Comparison of ENCODE assay signal across 27 cellular contexts in the genomic region with DNA sequence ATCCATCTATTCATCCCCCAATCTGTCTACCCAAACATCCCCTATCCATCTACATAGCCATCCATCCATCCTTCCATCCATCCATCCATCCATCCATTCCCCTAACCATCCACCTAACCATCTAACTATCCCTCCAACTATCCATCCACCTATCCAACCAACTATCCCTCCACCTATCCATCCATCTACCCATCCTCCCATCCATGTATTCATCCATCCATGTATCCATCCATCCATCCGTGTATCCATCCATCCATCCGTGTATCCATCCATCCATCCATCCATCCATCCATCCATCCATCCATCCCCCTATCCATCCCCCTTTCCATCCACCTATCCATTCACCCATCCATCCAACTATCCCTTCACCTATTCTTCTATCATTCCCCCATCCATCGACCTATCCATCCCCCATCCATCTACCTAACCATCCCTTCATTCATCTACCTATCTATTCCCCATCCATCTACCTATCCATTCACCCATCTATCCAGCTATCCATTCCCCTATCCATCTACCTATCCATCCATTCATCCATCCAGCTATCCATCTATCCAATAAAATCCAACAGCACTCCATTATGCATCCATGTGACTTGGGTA.
DNase-seq lines count a peak whose midpoint lies in the region; ATAC-seq, FAIRE-seq and TF ChIP-seq lines count a peak whose summit lies in the region.
"Had no signal": no experiment of that assay in that cellular context is flagged by ENCODE, and none has a peak within 500 bp of the region (broad histone marks: within the 10 kb centered on the region; RNA-seq: fewer than 3 reads in every experiment).

No MANE protein-coding gene starts in this region.

- POLR2A ChIA-PET in HEK293 (lab: Yijun Ruan, JAX) (no interaction called here), H1 (lab: Charles Lee; ENCODE audit: partially characterized antibody) (no interaction called here)

- no peak overlapping the region for H3K27ac ChIP-seq in HEK293 (ENCODE audit: extremely low read depth, low read depth, low read length)
- no peak overlapping the region for H3K27ac ChIP-seq in H1 (ENCODE audit: low read depth, low read length)
- no peak overlapping the region for H3K27ac ChIP-seq in mammary epithelial cell (ENCODE audit: insufficient read depth, low read depth, low read length)
- H3K27ac ChIP-seq: BLaER1 had no signal

- no peaks in the 10 kb centered on the region for H3K27me3 Mint-ChIP-seq in naive B cell
- no peaks in the 10 kb centered on the region for H3K27me3 Mint-ChIP-seq in activated naive CD8-positive, alpha-beta T cell treated with anti-CD3 and anti-CD28 coated beads for 36 hours
- H3K27me3 Mint-ChIP-seq: CD4-positive, alpha-beta memory T cell; CD4-positive, CD25-positive, alpha-beta regulatory T cell; CD8-positive, alpha-beta memory T cell had no signal

- peak overlapping the region in 4 of 6 donors; percentile 10 to 45 (median 12) for H3K27ac Mint-ChIP-seq in naive B cell
- H3K27ac Mint-ChIP-seq in activated naive CD8-positive, alpha-beta T cell treated with anti-CD3 and anti-CD28 coated beads for 36 hours: no peak overlapping the region
- H3K27ac Mint-ChIP-seq: CD14-positive monocyte; CD4-positive, alpha-beta memory T cell; CD8-positive, alpha-beta memory T cell had no signal

- BruUV-seq in mammary epithelial cell (replicated peaks; lab: Mats Ljungman, UMichigan): no TSS peak

- WGBS in H1 (ENCODE audit: extremely low coverage in 1 of 2, insufficient coverage in 1 of 2, insufficient read length in 1 of 2, insufficient replicate concordance in 2 of 2, low coverage in 1 of 2, low lambda C conversion rate in 2 of 2, missing lambda C conversion rate in 1 of 2), 2 experiments: 83 to 100% methylated on average over 1 to 3 of the region's 3 CpGs
- WGBS in mammary epithelial cell (ENCODE audit: low coverage, missing lambda C conversion rate): 97% methylated on average over 3 of the region's 3 CpGs

- H3K79me1 ChIP-seq in H1 (ENCODE audit: low read depth, low read length): no peaks in the 10 kb centered on the region

- no peak for TF ChIP-seq POLR2A in H1 (IDR thresholded peaks at IDR 0.05; ENCODE audit: control extremely low read depth in 1 of 2, low read depth in 2 of 2, low read length in 2 of 2)

- H3K23ac ChIP-seq in H1 (ENCODE audit: insufficient read length): no peak overlapping the region

- H3K79me2 ChIP-seq in H1 (ENCODE audit: control insufficient read depth in 1 of 2, insufficient read depth in 2 of 2, low read length in 2 of 2) (no peaks in the 10 kb centered on the region), mammary epithelial cell (ENCODE audit: insufficient read depth, low read length) (no peaks in the 10 kb centered on the region)

- no peak overlapping the region for H2BK15ac ChIP-seq in H1 (ENCODE audit: low read length)

- H2AFZ ChIP-seq in H1 (ENCODE audit: low read length) (no peak overlapping the region), mammary epithelial cell (ENCODE audit: low read depth, low read length) (no peak overlapping the region)

- H3K4me1 Mint-ChIP-seq in naive B cell: peaks cover 35 to 59% (median 46%) of the 10 kb centered on the region in 3 donors
- H3K4me1 Mint-ChIP-seq in activated naive CD8-positive, alpha-beta T cell treated with anti-CD3 and anti-CD28 coated beads for 36 hours: no peaks in the 10 kb centered on the region
- H3K4me1 Mint-ChIP-seq: CD14-positive monocyte; CD4-positive, alpha-beta memory T cell; CD8-positive, alpha-beta memory T cell had no signal

- H2BK12ac ChIP-seq in H1 (ENCODE audit: low read depth, low read length): no peak overlapping the region

- no peak overlapping the region for H2BK20ac ChIP-seq in H1 (ENCODE audit: low read length)

- H3K14ac ChIP-seq in H1 (ENCODE audit: insufficient read length): no peak overlapping the region

- H3K4ac ChIP-seq in H1 (replicated peaks; ENCODE audit: insufficient read length, low read depth, low read length): no peak overlapping the region

- no peak for TF ChIP-seq RAD21 in H1 (IDR thresholded peaks at IDR 0.05 in 1 of 2, conservative IDR thresholded peaks at IDR 0.05 in 1 of 2; ENCODE audit: low read depth in 2 of 2, low read length in 2 of 2)

- dilution Hi-C loops in mammary epithelial cell (cut with HindIII; ENCODE audit: low sequenced_read_pairs): no loop called here

- H3K4me3 ChIP-seq in HEK293 (ENCODE audit: low read depth, low read length) (no peak overlapping the region), H1 (ENCODE audit: extremely low read depth in 1 of 4, insufficient read depth in 2 of 4, low read depth in 3 of 4, low read length in 4 of 4) (no peak overlapping the region), mammary epithelial cell (replicated peaks in 1 of 3; ENCODE audit: insufficient read depth in 1 of 3, low read depth in 2 of 3, low read length in 3 of 3) (no peak overlapping the region)
- H3K4me3 ChIP-seq: BLaER1, GM12878 had no signal

- no peak overlapping the region for H3K18ac ChIP-seq in H1 (ENCODE audit: extremely low read depth, low read length)

- intact Hi-C loops in mammary epithelial cell (cut with micrococcal nuclease): no loop called here

- no peak overlapping the region for H4K91ac ChIP-seq in H1 (replicated peaks; ENCODE audit: insufficient read length, low read length)

- H3K4me1 ChIP-seq in HEK293 (ENCODE audit: control insufficient read depth, insufficient read depth, low read length) (no peaks in the 10 kb centered on the region), H1 (replicated peaks in 1 of 4; ENCODE audit: control insufficient read depth in 3 of 4, insufficient read depth in 4 of 4, low read length in 3 of 4) (peaks cover 0 to 10% (median 2%) of the 10 kb centered on the region in 4 experiments; a peak in 3 of 7 replicates), mammary epithelial cell (ENCODE audit: insufficient read depth, low read length) (no peaks in the 10 kb centered on the region)

- no peak overlapping the region for H2AK5ac ChIP-seq in H1 (ENCODE audit: low read depth, low read length)

- H3K27me3 ChIP-seq in H1 (replicated peaks in 1 of 4; ENCODE audit: control insufficient read depth in 3 of 4, extremely low read depth in 1 of 4, insufficient read depth in 3 of 4, low read length in 3 of 4): no peaks in the 10 kb centered on the region
- H3K27me3 ChIP-seq in mammary epithelial cell (ENCODE audit: insufficient read depth, low read length): no peaks in the 10 kb centered on the region
- H3K27me3 ChIP-seq: BE2C, BLaER1 had no signal

- no peak for DNase-seq in H1 (ENCODE audit: low read depth in 1 of 2, low spot score in 2 of 2)
- no peak for DNase-seq in naive B cell
- DNase-seq in activated naive CD8-positive, alpha-beta T cell treated with anti-CD3 and anti-CD28 coated beads for 36 hours: no peak
- DNase-seq in mammary epithelial cell: no peak
- DNase-seq: 8988T; ACHN; BE2C; C1 segment of cervical spinal cord; CD4-positive, alpha-beta memory T cell; CD4-positive, CD25-positive, alpha-beta regulatory T cell; CD8-positive, alpha-beta memory T cell; COR-L47; DMS 273 treated with DMSO at 0.1 percent for 48 hours; DMS153; DMS53; DMS79; DND-41; EL; GDM1 had no signal

- peaks cover 0 to 5% (median 0%) of the 10 kb centered on the region in 7 donors for H3K9me3 Mint-ChIP-seq in naive B cell
- no peaks in the 10 kb centered on the region for H3K9me3 Mint-ChIP-seq in activated naive CD8-positive, alpha-beta T cell treated with anti-CD3 and anti-CD28 coated beads for 36 hours
- H3K9me3 Mint-ChIP-seq: CD4-positive, alpha-beta memory T cell; CD8-positive, alpha-beta memory T cell had no signal

- no peaks in the 10 kb centered on the region for H4K20me1 ChIP-seq in H1 (replicated peaks in 1 of 2; ENCODE audit: control insufficient read depth in 1 of 2, insufficient read depth in 2 of 2, low read length in 2 of 2)
- no peaks in the 10 kb centered on the region for H4K20me1 ChIP-seq in mammary epithelial cell (ENCODE audit: insufficient read depth, low read length)
- H4K20me1 ChIP-seq: BLaER1 had no signal

- H3K36me3 Mint-ChIP-seq in naive B cell: peaks cover 0 to 7% of the 10 kb centered on the region in 2 donors
- H3K36me3 Mint-ChIP-seq in activated naive CD8-positive, alpha-beta T cell treated with anti-CD3 and anti-CD28 coated beads for 36 hours: peaks cover 6% of the 10 kb centered on the region

- CTCF ChIA-PET in HEK293 (lab: Yijun Ruan, JAX) (no interaction called here), H1 (lab: Charles Lee; ENCODE audit: partially characterized antibody) (no interaction called here), mammary epithelial cell (lab: Charles Lee; ENCODE audit: low non-redundant PET) (no interaction called here)

- H4K8ac ChIP-seq in H1 (ENCODE audit: extremely low read depth, insufficient read depth, low read length): no peak overlapping the region

- H3K4me3 Mint-ChIP-seq in naive B cell: peak overlapping the region in 1 of 8 donors; percentile 0
- no peak overlapping the region for H3K4me3 Mint-ChIP-seq in activated naive CD8-positive, alpha-beta T cell treated with anti-CD3 and anti-CD28 coated beads for 36 hours
- H3K4me3 Mint-ChIP-seq: CD14-positive monocyte; CD4-positive, alpha-beta memory T cell; CD4-positive, CD25-positive, alpha-beta regulatory T cell; CD8-positive, alpha-beta memory T cell had no signal

- peak overlapping the region; percentile 73 for H3K56ac ChIP-seq in H1 (replicated peaks; ENCODE audit: insufficient read length, low read depth, low read length)

- peaks cover 8% of the 10 kb centered on the region; the same call in 1 of the 2 replicates for H3K23me2 ChIP-seq in H1 (ENCODE audit: low read depth, low read length)

- in situ Hi-C loops in mammary epithelial cell (cut with MboI; ENCODE audit: low sequenced_read_pairs in 2 of 2): no loop called here

- TF ChIP-seq CTCF in HEK293 (tag by site-specific recombination; IDR thresholded peaks at IDR 0.05) (no peak), H1 (IDR thresholded peaks at IDR 0.05; ENCODE audit: control extremely low read depth in 1 of 3, insufficient read depth in 1 of 3, low read depth in 1 of 3, low read length in 3 of 3) (no peak), mammary epithelial cell (conservative IDR thresholded peaks at IDR 0.05 in 1 of 2, IDR thresholded peaks at IDR 0.05 in 1 of 2; ENCODE audit: extremely low read depth in 1 of 2, insufficient read depth in 1 of 2, low read depth in 1 of 2, low read length in 2 of 2) (no peak)

- FAIRE-seq in H1 (lab: Jason Lieb, UNC): no peak
- FAIRE-seq: A204.1, GM12878, GM12892, GM18507 had no signal

- no peak for TF ChIP-seq EP300 in H1 (IDR thresholded peaks at IDR 0.05; ENCODE audit: borderline replicate concordance in 1 of 2, low read depth in 2 of 2, low read length in 2 of 2)

- ATAC-seq in naive B cell (ENCODE audit: low read depth in 2 of 2) (no peak), GM21367 (IDR thresholded peaks at IDR 0.05; ENCODE audit: unreplicated experiment) (no peak)
- ATAC-seq: GM12878 had no signal

- no peak overlapping the region for H4K5ac ChIP-seq in H1 (ENCODE audit: insufficient read length, low read depth, low read length)

- H2BK120ac ChIP-seq in H1 (replicated peaks; ENCODE audit: low read depth, low read length): no peak overlapping the region

- H3K4me2 ChIP-seq in H1 (ENCODE audit: insufficient read depth in 1 of 2, low read depth in 2 of 2, low read length in 2 of 2) (no peak overlapping the region), mammary epithelial cell (ENCODE audit: insufficient read depth, low read depth, low read length) (no peak overlapping the region)
- H3K4me2 ChIP-seq: BLaER1 had no signal

- H3K9me3 ChIP-seq in HEK293 (ENCODE audit: control insufficient read depth, insufficient read depth, low read depth, low read length) (no peaks in the 10 kb centered on the region), H1 (ENCODE audit: insufficient read depth in 2 of 2, low read depth in 1 of 2, low read length in 1 of 2) (no peaks in the 10 kb centered on the region), mammary epithelial cell (replicated peaks; ENCODE audit: insufficient read depth, low read length) (no peaks in the 10 kb centered on the region)
- H3K9me3 ChIP-seq: BE2C, BLaER1 had no signal

- H3K36me3 ChIP-seq in HEK293 (ENCODE audit: control insufficient read depth in 2 of 2, insufficient read depth in 1 of 2, low read length in 2 of 2): no peaks in the 10 kb centered on the region
- H3K36me3 ChIP-seq in H1 (ENCODE audit: control insufficient read depth in 2 of 4, insufficient read depth in 4 of 4, low read length in 3 of 4): no peaks in the 10 kb centered on the region
- H3K36me3 ChIP-seq in mammary epithelial cell (ENCODE audit: insufficient read depth, low read length): no peaks in the 10 kb centered on the region
- H3K36me3 ChIP-seq: BE2C had no signal

- H2BK5ac ChIP-seq in H1 (ENCODE audit: low read depth, low read length): no peak overlapping the region

- H3K9ac ChIP-seq in H1 (replicated peaks in 1 of 4; ENCODE audit: extremely low read depth in 1 of 4, low read depth in 3 of 4, low read length in 3 of 4) (no peak overlapping the region), mammary epithelial cell (ENCODE audit: insufficient read depth, low read length) (no peak overlapping the region)
- H3K9ac ChIP-seq: BLaER1 had no signal
